In the genomic region with DNA sequence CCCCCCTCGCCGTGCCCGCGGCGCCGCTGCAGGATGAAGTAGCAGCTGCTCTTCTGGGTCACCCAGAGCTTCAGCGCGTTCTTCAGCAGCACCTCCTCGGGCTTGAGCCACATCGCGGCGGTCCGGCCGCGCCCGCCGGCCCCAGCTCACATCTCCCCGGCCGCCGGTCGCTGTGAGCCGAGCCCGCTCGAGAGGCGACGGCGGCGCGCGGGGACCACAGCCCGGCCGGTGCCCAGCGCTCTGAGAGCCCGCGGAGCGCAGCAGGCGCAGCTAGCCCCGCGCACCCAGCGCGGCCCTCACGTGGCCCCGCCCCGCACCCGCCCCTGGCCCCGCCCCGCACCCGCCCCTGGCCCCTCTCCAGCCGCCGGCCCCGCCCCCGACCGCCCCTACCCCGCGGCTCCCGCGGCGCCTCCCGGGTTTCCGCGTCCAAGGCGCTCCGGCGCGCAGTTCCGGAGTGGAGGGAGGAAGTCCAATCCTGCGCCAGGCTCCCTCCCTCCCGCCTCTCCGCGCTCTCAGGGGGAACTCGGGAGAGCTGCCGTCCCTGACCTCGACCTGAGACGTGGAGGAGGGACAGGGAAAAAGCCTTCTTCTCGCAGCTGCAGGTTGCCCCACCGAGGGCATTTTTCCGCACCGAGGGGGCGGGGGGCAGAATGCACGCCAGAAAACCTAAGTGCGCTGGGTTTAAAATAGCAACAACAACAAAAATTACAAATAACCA, we compare ENCODE assay signal across 1 cellular context.
TF ChIP-seq lines count a peak whose summit lies in the region.

A gene (minus strand): TSS at position 242 of the 718 bp plus-strand sequence. CDS start 129 bp downstream, at position 113.

TF ChIP-seq in HepG2, 621 proteins besides CTCF, POLR2A, EP300 and RAD21 (continued from another document):
- TF ChIP-seq, protein P1, sequence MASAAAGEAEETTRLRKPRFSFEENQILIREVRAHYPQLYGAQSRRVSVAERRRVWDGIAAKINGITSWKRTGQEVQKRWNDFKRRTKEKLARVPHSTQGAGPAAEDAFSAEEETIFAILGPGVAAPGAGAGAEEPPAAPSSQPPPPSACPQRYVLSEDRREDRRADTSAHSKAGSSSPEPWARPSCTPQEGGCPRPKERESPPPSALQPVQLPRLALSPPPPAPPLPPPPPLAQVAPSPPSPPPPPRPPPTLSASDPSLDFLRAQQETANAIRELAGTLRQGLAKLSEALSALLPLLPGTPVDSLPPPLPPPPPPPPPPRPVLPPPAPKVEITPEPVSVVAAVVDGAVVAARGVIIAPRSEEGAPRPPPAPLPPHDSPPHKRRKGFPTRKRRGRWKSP (CRISPR knock-in tag; IDR thresholded peaks at IDR 0.05) = peak; percentile 58; the same call in 1 of the 2 replicates
- TF ChIP-seq ZNF556 (CRISPR knock-in tag; IDR thresholded peaks at IDR 0.05; ENCODE audit: borderline replicate concordance) (peak; percentile 1; the same call in 1 of the 2 replicates), TP53 (CRISPR knock-in tag; conservative IDR thresholded peaks at IDR 0.05) (no peak), ZFP41 (CRISPR knock-in tag; IDR thresholded peaks at IDR 0.05; ENCODE audit: borderline replicate concordance) (no peak), CREM (IDR thresholded peaks at IDR 0.05) (no peak), CREM (CRISPR knock-in tag; IDR thresholded peaks at IDR 0.05) (no peak), ZNF20 (CRISPR knock-in tag; IDR thresholded peaks at IDR 0.05) (no peak), ZNF724P (CRISPR knock-in tag; IDR thresholded peaks at IDR 0.05; ENCODE audit: borderline replicate concordance) (peak; percentile 75; the same call in 1 of the 2 replicates)
- TF ChIP-seq, protein P2, sequence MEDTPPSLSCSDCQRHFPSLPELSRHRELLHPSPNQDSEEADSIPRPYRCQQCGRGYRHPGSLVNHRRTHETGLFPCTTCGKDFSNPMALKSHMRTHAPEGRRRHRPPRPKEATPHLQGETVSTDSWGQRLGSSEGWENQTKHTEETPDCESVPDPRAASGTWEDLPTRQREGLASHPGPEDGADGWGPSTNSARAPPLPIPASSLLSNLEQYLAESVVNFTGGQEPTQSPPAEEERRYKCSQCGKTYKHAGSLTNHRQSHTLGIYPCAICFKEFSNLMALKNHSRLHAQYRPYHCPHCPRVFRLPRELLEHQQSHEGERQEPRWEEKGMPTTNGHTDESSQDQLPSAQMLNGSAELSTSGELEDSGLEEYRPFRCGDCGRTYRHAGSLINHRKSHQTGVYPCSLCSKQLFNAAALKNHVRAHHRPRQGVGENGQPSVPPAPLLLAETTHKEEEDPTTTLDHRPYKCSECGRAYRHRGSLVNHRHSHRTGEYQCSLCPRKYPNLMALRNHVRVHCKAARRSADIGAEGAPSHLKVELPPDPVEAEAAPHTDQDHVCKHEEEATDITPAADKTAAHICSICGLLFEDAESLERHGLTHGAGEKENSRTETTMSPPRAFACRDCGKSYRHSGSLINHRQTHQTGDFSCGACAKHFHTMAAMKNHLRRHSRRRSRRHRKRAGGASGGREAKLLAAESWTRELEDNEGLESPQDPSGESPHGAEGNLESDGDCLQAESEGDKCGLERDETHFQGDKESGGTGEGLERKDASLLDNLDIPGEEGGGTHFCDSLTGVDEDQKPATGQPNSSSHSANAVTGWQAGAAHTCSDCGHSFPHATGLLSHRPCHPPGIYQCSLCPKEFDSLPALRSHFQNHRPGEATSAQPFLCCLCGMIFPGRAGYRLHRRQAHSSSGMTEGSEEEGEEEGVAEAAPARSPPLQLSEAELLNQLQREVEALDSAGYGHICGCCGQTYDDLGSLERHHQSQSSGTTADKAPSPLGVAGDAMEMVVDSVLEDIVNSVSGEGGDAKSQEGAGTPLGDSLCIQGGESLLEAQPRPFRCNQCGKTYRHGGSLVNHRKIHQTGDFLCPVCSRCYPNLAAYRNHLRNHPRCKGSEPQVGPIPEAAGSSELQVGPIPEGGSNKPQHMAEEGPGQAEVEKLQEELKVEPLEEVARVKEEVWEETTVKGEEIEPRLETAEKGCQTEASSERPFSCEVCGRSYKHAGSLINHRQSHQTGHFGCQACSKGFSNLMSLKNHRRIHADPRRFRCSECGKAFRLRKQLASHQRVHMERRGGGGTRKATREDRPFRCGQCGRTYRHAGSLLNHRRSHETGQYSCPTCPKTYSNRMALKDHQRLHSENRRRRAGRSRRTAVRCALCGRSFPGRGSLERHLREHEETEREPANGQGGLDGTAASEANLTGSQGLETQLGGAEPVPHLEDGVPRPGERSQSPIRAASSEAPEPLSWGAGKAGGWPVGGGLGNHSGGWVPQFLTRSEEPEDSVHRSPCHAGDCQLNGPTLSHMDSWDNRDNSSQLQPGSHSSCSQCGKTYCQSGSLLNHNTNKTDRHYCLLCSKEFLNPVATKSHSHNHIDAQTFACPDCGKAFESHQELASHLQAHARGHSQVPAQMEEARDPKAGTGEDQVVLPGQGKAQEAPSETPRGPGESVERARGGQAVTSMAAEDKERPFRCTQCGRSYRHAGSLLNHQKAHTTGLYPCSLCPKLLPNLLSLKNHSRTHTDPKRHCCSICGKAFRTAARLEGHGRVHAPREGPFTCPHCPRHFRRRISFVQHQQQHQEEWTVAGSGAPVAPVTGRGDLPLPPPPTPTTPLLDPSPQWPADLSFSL (CRISPR knock-in tag; IDR thresholded peaks at IDR 0.05) = no peak
- TF ChIP-seq, protein P3, sequence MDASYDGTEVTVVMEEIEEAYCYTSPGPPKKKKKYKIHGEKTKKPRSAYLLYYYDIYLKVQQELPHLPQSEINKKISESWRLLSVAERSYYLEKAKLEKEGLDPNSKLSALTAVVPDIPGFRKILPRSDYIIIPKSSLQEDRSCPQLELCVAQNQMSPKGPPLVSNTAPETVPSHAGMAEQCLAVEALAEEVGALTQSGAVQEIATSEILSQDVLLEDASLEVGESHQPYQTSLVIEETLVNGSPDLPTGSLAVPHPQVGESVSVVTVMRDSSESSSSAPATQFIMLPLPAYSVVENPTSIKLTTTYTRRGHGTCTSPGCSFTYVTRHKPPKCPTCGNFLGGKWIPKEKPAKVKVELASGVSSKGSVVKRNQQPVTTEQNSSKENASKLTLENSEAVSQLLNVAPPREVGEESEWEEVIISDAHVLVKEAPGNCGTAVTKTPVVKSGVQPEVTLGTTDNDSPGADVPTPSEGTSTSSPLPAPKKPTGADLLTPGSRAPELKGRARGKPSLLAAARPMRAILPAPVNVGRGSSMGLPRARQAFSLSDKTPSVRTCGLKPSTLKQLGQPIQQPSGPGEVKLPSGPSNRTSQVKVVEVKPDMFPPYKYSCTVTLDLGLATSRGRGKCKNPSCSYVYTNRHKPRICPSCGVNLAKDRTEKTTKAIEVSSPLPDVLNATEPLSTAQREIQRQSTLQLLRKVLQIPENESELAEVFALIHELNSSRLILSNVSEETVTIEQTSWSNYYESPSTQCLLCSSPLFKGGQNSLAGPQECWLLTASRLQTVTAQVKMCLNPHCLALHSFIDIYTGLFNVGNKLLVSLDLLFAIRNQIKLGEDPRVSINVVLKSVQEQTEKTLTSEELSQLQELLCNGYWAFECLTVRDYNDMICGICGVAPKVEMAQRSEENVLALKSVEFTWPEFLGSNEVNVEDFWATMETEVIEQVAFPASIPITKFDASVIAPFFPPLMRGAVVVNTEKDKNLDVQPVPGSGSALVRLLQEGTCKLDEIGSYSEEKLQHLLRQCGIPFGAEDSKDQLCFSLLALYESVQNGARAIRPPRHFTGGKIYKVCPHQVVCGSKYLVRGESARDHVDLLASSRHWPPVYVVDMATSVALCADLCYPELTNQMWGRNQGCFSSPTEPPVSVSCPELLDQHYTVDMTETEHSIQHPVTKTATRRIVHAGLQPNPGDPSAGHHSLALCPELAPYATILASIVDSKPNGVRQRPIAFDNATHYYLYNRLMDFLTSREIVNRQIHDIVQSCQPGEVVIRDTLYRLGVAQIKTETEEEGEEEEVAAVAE (CRISPR knock-in tag; IDR thresholded peaks at IDR 0.05; ENCODE audit: borderline replicate concordance) = no peak
TF ChIP-seq in HepG2: peak in this region for 168.
